1 cellular context compared by ENCODE assay signal in the genomic region with DNA sequence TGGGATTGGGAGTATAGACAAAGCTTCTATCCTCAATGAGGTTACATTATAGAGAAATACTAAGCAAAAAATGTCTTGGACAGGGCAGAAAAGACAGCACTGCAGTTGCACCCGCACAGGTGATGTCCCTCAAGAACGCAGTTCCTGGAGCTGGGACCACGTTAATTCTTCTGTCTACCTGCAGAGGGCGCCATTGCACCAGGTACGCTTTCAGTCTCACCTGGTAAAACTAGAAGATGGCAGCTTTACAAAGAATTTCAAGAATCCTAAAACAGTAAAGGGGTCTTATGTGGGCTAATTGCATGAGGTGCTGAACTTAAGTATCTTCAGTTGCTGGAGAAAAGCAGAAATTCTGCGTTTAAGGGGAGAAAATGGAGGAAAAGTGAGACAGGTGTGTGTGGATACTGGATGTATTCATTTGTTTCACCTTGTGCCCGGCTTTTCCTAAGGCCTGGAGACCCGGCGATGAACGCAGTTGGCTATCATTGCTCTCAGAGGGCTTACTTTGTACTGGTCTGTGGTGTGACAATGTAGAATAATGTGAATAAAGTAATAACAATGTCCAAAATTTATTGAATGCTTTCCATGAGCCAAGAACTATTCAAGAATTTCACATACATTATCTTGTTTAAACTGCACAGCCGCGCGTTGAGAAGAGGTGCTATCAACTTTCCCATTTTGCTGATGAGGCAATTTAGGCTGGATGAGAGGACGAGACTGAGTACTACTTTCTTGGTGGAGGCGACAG.
TF ChIP-seq lines count a peak whose summit lies in the region.

No MANE protein-coding gene starts in this region.

TF ChIP-seq in HCT116, 20 proteins besides CTCF, POLR2A, EP300 and RAD21 (continued from another document):
- TF ChIP-seq, protein P1, sequence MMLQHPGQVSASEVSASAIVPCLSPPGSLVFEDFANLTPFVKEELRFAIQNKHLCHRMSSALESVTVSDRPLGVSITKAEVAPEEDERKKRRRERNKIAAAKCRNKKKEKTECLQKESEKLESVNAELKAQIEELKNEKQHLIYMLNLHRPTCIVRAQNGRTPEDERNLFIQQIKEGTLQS (IDR thresholded peaks at IDR 0.05), result no peak
